Comparison of ENCODE assay signal across 21 cellular contexts in the genomic region with DNA sequence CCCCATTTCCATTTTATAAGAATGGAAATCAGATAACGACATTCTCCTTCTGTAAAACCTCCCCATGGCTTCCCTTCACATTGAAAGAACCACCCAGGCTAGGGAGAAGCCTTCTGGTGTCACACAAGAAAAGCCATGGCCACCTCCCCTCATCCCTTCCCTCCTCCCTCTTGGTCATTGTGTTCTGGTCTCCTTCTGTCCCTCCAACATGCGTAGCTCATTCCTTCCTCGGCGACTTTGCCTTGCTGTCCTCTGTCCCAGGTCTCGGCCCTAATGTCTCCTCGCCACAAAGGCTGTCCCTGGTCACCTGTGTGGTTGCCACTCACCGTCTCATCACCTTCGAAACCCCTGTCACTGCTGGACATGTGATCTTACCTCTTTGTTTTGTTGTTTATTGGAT.
"Had no signal": no experiment of that assay in that cellular context is flagged by ENCODE, and none has a peak within 500 bp of the region (broad histone marks: within the 10 kb centered on the region; RNA-seq: fewer than 3 reads in every experiment).

No MANE protein-coding gene starts in this region.

- H3K27ac ChIP-seq: body of pancreas, cardiac muscle cell, prostate gland, tibial artery had no signal

- H3K9me3 ChIP-seq: body of pancreas, heart right ventricle, prostate gland, tibial artery had no signal

- H3K27me3 Mint-ChIP-seq: activated CD4-positive, alpha-beta T cell treated with anti-CD3 and anti-CD28 coated beads, Interleukin-2, amount 10 ng/mL, durations not matched to agents 7 days and 5 days; activated CD8-positive, alpha-beta memory T cell treated with anti-CD3 and anti-CD28 coated beads, Interleukin-2, amount 10 ng/mL, durations not matched to agents 7 days and 5 days; activated CD8-positive, alpha-beta T cell treated with anti-CD3 and anti-CD28 coated beads for 36 hours; memory B cell; stimulated activated naive CD8-positive, alpha-beta T cell treated with anti-CD3 and anti-CD28 coated beads, Interleukin-15, amount 100 ng/mL, for 72 hours; T-helper 17 cell had no signal

- H3K4me3 ChIP-seq: body of pancreas, cardiac muscle cell, prostate gland, tibial artery had no signal

- H3K36me3 ChIP-seq: cardiac muscle cell, heart right ventricle, prostate gland, tibial artery had no signal

- H3K27ac Mint-ChIP-seq: activated CD4-positive, alpha-beta T cell treated with anti-CD3 and anti-CD28 coated beads, Interleukin-2, amount 10 ng/mL, durations not matched to agents 7 days and 5 days; activated CD8-positive, alpha-beta memory T cell treated with anti-CD3 and anti-CD28 coated beads, Interleukin-2, amount 10 ng/mL, durations not matched to agents 7 days and 5 days; activated CD8-positive, alpha-beta T cell treated with anti-CD3 and anti-CD28 coated beads for 36 hours; activated naive CD4-positive, alpha-beta T cell treated with anti-CD3 and anti-CD28 coated beads, Interleukin-2, amount 10 ng/mL, durations not matched to agents 7 days and 5 days; memory B cell; T-helper 17 cell had no signal

- H3K27me3 ChIP-seq: body of pancreas, cardiac muscle cell, heart right ventricle, tibial artery had no signal

- DNase-seq: activated CD4-positive, alpha-beta T cell treated with anti-CD3 and anti-CD28 coated beads, Interleukin-2, amount 10 ng/mL, durations not matched to agents 7 days and 5 days; activated CD4-positive, CD25-positive, alpha-beta regulatory T cell treated with anti-CD3 and anti-CD28 coated beads, Interleukin-2, amount 50 U/mL, for 72 hours; activated CD8-positive, alpha-beta memory T cell treated with anti-CD3 and anti-CD28 coated beads, Interleukin-2, amount 10 ng/mL, durations not matched to agents 7 days and 5 days; activated CD8-positive, alpha-beta T cell treated with anti-CD3 and anti-CD28 coated beads for 36 hours; activated effector memory CD4-positive, alpha-beta T cell treated with anti-CD3 and anti-CD28 coated beads, Interleukin-2, amount 50 U/mL, for 16 hours; activated naive CD4-positive, alpha-beta T cell treated with anti-CD3 and anti-CD28 coated beads, Interleukin-2, amount 10 ng/mL, durations not matched to agents 7 days and 5 days; activated T-cell treated with anti-CD3 and anti-CD28 coated beads for 4 hours; anterior cingulate cortex; body of pancreas; cortex of kidney; erythroblast; foreskin fibroblast; heart right ventricle; left colon; stimulated activated CD4-positive, alpha-beta T cell treated with anti-CD3 and anti-CD28 coated beads, Interleukin-4, amount 100 ng/mL, for 24 hours; stimulated activated naive CD8-positive, alpha-beta T cell treated with anti-CD3 and anti-CD28 coated beads, Interleukin-15, amount 100 ng/mL, for 72 hours; T-helper 17 cell; tibial artery had no signal

- H3K36me3 Mint-ChIP-seq: memory B cell had no signal

- H3K4me3 Mint-ChIP-seq: activated CD4-positive, alpha-beta T cell treated with anti-CD3 and anti-CD28 coated beads, Interleukin-2, amount 10 ng/mL, durations not matched to agents 7 days and 5 days; activated CD8-positive, alpha-beta memory T cell treated with anti-CD3 and anti-CD28 coated beads, Interleukin-2, amount 10 ng/mL, durations not matched to agents 7 days and 5 days; activated CD8-positive, alpha-beta T cell treated with anti-CD3 and anti-CD28 coated beads for 36 hours; activated naive CD4-positive, alpha-beta T cell treated with anti-CD3 and anti-CD28 coated beads, Interleukin-2, amount 10 ng/mL, durations not matched to agents 7 days and 5 days; memory B cell; stimulated activated naive CD8-positive, alpha-beta T cell treated with anti-CD3 and anti-CD28 coated beads, Interleukin-15, amount 100 ng/mL, for 72 hours had no signal

- ATAC-seq: activated CD8-positive, alpha-beta memory T cell treated with anti-CD3 and anti-CD28 coated beads, Interleukin-2, amount 10 ng/mL, durations not matched to agents 7 days and 5 days; activated CD8-positive, alpha-beta T cell treated with anti-CD3 and anti-CD28 coated beads for 36 hours; body of pancreas; heart right ventricle; left colon; stimulated activated naive CD8-positive, alpha-beta T cell treated with anti-CD3 and anti-CD28 coated beads, Interleukin-15, amount 100 ng/mL, for 72 hours; T-helper 17 cell had no signal

- H3K9me3 Mint-ChIP-seq: activated CD4-positive, alpha-beta T cell treated with anti-CD3 and anti-CD28 coated beads, Interleukin-2, amount 10 ng/mL, durations not matched to agents 7 days and 5 days; activated CD8-positive, alpha-beta T cell treated with anti-CD3 and anti-CD28 coated beads for 36 hours; memory B cell; stimulated activated naive CD8-positive, alpha-beta T cell treated with anti-CD3 and anti-CD28 coated beads, Interleukin-15, amount 100 ng/mL, for 72 hours had no signal

- H3K4me1 ChIP-seq: prostate gland had no signal
